Comparison of ENCODE assay signal across 8 cellular contexts in the genomic region with DNA sequence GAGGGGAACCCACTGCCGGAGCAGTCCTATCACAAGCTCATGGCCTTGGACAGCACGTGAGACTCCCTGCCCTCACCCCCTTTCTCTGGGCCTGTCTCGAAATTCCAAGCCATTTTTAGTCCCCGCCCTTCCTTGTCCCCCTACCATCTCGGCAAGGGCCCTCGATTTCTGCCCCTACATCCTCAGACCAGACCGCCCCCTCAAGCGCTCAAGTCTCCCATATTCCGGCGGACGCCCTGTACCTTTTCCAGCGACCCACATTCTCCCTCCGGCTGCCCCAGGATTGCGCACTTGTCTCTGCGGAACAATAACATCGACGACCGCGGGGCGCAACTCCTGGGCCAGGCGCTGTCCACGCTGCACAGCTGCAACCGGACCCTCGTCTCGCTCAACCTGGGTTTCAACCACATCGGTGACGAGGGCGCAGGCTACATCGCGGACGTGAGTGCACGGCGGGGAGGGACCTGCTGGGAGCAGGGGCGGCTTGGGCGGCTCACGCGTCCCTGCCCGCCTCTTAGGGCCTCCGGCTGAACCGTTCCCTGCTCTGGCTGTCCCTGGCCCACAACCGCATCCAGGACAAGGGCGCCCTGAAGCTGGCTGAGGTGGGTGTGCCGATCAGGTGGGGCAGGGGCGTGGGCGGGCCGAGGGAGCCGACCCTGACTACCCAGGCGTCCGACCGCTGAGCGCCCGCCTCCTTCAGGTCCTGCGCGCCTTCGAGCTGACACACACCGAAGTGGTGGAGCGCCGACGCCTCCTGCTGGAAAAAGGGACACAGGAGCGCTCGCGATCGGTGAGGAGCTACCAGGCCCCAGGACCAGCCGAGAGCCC. TPM values are rescaled to one million over a fixed set of nuclear protein-coding genes. Genes with fewer than 3 reads are reported as not detected.
A peak's percentile ranks its signal among the peaks of the same experiment; 100 is the strongest.
DNase-seq lines count a peak whose midpoint lies in the region; ATAC-seq and TF ChIP-seq lines count a peak whose summit lies in the region.

No MANE protein-coding gene starts in this region.

- H3K27ac Mint-ChIP-seq in WTC11 = no peak overlapping the region
- H3K27ac Mint-ChIP-seq in central memory CD8-positive, alpha-beta T cell (ENCODE audit: low read depth) = peak overlapping the region; percentile 13

- POLR2A ChIA-PET in WTC11 (lab: Charles Lee) = interaction anchor here (1.0 kb wide), 1 partner anchor 175 kb away, joined by 3 read pairs; no protein-coding TSS in a partner anchor

- H3K4me3 Mint-ChIP-seq in WTC11 = peak overlapping the region; percentile 68
- H3K4me3 Mint-ChIP-seq in central memory CD8-positive, alpha-beta T cell = peak overlapping the region; percentile 19

- DNase-seq in NCI-H524 (lab: John Stamatoyannopoulos, UW) (peak; percentile 47 to 74), NCI-H524 treated with DMSO at 0.1 percent for 48 hours (lab: John Stamatoyannopoulos, UW) (no peak), NCI-H2029 (lab: John Stamatoyannopoulos, UW) (peak; percentile 73), WTC11 (ENCODE audit: low spot score) (peak; percentile 92), left colon (peak; percentile 54 to 81), pons (ENCODE audit: low spot score) (no peak)
- peak in 1 of 2 donors; percentile 24 for DNase-seq in central memory CD8-positive, alpha-beta T cell (ENCODE audit: low spot score in 2 of 2)
- DNase-seq in stimulated activated CD4-positive, alpha-beta T cell treated with anti-CD3 and anti-CD28 coated beads, TNF-alpha, amount 100 ng/mL, for 1 hour (ENCODE audit: low read depth in 3 of 3, low spot score in 1 of 3) = peak in 2 of 3 donors; percentile 27 to 46

- CTCF ChIA-PET in WTC11 (lab: Charles Lee) = interaction anchor here (0.6 to 11.9 kb wide), 53 partner anchors 9 to 336 kb away, joined by 3 to 233 read pairs (median 5); partner anchors contain the start of genes CRABP2, HAPLN2, INSRR and ISG20L2

- no peaks in the 10 kb centered on the region for H3K9me3 Mint-ChIP-seq in WTC11
- no peaks in the 10 kb centered on the region for H3K9me3 Mint-ChIP-seq in central memory CD8-positive, alpha-beta T cell

- ATAC-seq in WTC11 (peak; percentile 83), left colon (peak; percentile 77)
- peak; percentile 60 for ATAC-seq in central memory CD8-positive, alpha-beta T cell (replicated peaks; ENCODE audit: extremely low read depth, poor library complexity, severe bottlenecking)

- no peaks in the 10 kb centered on the region for H3K36me3 Mint-ChIP-seq in WTC11
- H3K36me3 Mint-ChIP-seq in central memory CD8-positive, alpha-beta T cell (ENCODE audit: insufficient read depth) = peaks cover 4% of the 10 kb centered on the region

- peak; percentile 52; the same call in 1 of the 2 replicates for TF ChIP-seq CTCF in WTC11 (IDR thresholded peaks at IDR 0.05)

- H3K27me3 Mint-ChIP-seq in WTC11 (ENCODE audit: low read depth) = peaks cover 91% of the 10 kb centered on the region
- peaks cover 93% of the 10 kb centered on the region for H3K27me3 Mint-ChIP-seq in central memory CD8-positive, alpha-beta T cell

- intact Hi-C loops in left colon (cut with DNase I, micrococcal nuclease) = no loop called here

- H3K4me1 Mint-ChIP-seq in WTC11 = peaks cover 21% of the 10 kb centered on the region
- H3K4me1 Mint-ChIP-seq in central memory CD8-positive, alpha-beta T cell = peaks cover 13% of the 10 kb centered on the region

TF ChIP-seq in WTC11, 78 proteins besides CTCF, POLR2A, EP300 and RAD21 (continues in another document):
- no peak for TF ChIP-seq CREB1 (CRISPR knock-in tag; IDR thresholded peaks at IDR 0.05)
- TF ChIP-seq MLX (CRISPR knock-in tag; IDR thresholded peaks at IDR 0.05) = no peak
- TF ChIP-seq, protein P1, sequence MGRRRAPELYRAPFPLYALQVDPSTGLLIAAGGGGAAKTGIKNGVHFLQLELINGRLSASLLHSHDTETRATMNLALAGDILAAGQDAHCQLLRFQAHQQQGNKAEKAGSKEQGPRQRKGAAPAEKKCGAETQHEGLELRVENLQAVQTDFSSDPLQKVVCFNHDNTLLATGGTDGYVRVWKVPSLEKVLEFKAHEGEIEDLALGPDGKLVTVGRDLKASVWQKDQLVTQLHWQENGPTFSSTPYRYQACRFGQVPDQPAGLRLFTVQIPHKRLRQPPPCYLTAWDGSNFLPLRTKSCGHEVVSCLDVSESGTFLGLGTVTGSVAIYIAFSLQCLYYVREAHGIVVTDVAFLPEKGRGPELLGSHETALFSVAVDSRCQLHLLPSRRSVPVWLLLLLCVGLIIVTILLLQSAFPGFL (CRISPR knock-in tag; IDR thresholded peaks at IDR 0.05; ENCODE audit: borderline replicate concordance) = no peak
- no peak for TF ChIP-seq NR2C2 (CRISPR knock-in tag; IDR thresholded peaks at IDR 0.05)
- TF ChIP-seq, protein P2, sequence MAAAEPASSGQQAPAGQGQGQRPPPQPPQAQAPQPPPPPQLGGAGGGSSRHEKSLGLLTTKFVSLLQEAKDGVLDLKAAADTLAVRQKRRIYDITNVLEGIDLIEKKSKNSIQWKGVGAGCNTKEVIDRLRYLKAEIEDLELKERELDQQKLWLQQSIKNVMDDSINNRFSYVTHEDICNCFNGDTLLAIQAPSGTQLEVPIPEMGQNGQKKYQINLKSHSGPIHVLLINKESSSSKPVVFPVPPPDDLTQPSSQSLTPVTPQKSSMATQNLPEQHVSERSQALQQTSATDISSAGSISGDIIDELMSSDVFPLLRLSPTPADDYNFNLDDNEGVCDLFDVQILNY (CRISPR knock-in tag; IDR thresholded peaks at IDR 0.05) = 0 out of 2 replicates have a peak, but pooled peaks have one; percentile 66
- no peak for TF ChIP-seq RELA (CRISPR knock-in tag; IDR thresholded peaks at IDR 0.05; ENCODE audit: borderline replicate concordance)
- no peak for TF ChIP-seq MXD4 (CRISPR knock-in tag; IDR thresholded peaks at IDR 0.05; ENCODE audit: borderline replicate concordance)
- TF ChIP-seq CREM (CRISPR knock-in tag; IDR thresholded peaks at IDR 0.05) = no peak
- TF ChIP-seq JUN (CRISPR knock-in tag; IDR thresholded peaks at IDR 0.05) = no peak
- TF ChIP-seq FOXP4 (CRISPR knock-in tag; IDR thresholded peaks at IDR 0.05) = 0 out of 2 replicates have a peak, but pooled peaks have one; percentile 20
- TF ChIP-seq ARID4B (CRISPR knock-in tag; IDR thresholded peaks at IDR 0.05; ENCODE audit: borderline replicate concordance) = peak; percentile 36; the same call in 1 of the 2 replicates
- TF ChIP-seq FOXP1 (CRISPR knock-in tag; IDR thresholded peaks at IDR 0.05; ENCODE audit: borderline replicate concordance) = peak; percentile 55; the same call in 1 of the 2 replicates
- TF ChIP-seq OVOL2 (CRISPR knock-in tag; IDR thresholded peaks at IDR 0.05; ENCODE audit: borderline replicate concordance) = no peak
- 0 out of 2 replicates have a peak, but pooled peaks have one; percentile 41 for TF ChIP-seq SP1 (CRISPR knock-in tag; conservative IDR thresholded peaks at IDR 0.05)
- TF ChIP-seq NFYB (CRISPR knock-in tag; conservative IDR thresholded peaks at IDR 0.05; ENCODE audit: low read depth) = no peak

RNA-seq across cellular contexts. Expression of gene LRRC71, which starts 7.0 kb away (rescaled TPM):
- total RNA-seq in WTC11 (2021) (0.18 to 0.30 TPM (median 0.22 TPM) in 3 replicates), left colon (not detected)

RNA-seq across cellular contexts. Expression of gene PEAR1, which starts 33.9 kb away (rescaled TPM):
- total RNA-seq in WTC11 (2021) (0.89 to 1.6 TPM (median 1.0 TPM) in 3 replicates), left colon (1 to 10 TPM; 2.0 to 2.9 TPM)

Comparison
In these comparisons a context has a peak if more than half of its experiments do, and no peak if none do; other contexts are left out.
1. DNase-seq: peak in NCI-H524 (2 of 2), NCI-H2029 (single experiment), WTC11 (single experiment), left colon (2 of 2) and stimulated activated CD4-positive, alpha-beta T cell treated with anti-CD3 and anti-CD28 coated beads, TNF-alpha, amount 100 ng/mL, for 1 hour (2 of 3); none in NCI-H524 treated with DMSO at 0.1 percent for 48 hours (single experiment) and pons (single experiment).
2. Peak in every context shown above with its lines, with median percentiles within 50 percentile points of each other: ATAC-seq.